Comparison of ENCODE assay signal across 1 cellular context in the genomic region with DNA sequence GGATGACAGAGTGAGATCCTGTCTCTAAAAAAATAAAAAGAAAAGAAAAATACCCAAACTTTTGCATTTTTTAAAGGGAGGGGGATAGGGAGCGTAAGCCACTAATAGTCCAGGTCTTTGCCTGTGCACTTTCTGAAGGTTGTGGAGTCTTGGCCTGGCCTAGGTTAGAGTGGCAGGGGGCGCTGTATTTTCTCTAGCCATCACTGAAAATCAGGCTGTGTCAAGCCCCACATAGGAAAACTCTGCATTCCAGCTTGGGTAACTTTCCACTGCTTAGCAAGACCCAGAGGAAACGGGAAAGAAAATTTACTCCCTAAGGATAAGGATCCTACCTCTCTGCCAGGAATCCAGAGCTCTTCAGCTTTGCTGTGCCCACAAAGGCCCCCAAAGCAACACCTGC.
TF ChIP-seq lines count a peak whose summit lies in the region.

No MANE protein-coding gene starts in this region.

TF ChIP-seq in SK-N-SH, 30 proteins besides CTCF, POLR2A, EP300 and RAD21:
- TF ChIP-seq GABPA (IDR thresholded peaks at IDR 0.05; ENCODE audit: low read depth) = no peak
- no peak for TF ChIP-seq MAX (IDR thresholded peaks at IDR 0.05; ENCODE audit: low read depth)
- no peak for TF ChIP-seq YY1 (IDR thresholded peaks at IDR 0.05; ENCODE audit: low read depth)
